ENCODE assay signal across 6 cellular contexts in genomic region chr19:6771648-6772027, GRCh38. TPM values are rescaled to one million over a fixed set of nuclear protein-coding genes. Genes with fewer than 3 reads are reported as not detected.
A peak's percentile ranks its signal among the peaks of the same experiment; 100 is the strongest.
DNase-seq lines count a peak whose midpoint lies in the region; ATAC-seq and TF ChIP-seq lines count a peak whose summit lies in the region.
"Not testable (repeated sequence)": the region's sequence is repeated elsewhere in the genome, so short reads cannot be mapped to it uniquely, and the experiment has no call there.

No MANE protein-coding gene starts in this region.

- not testable (repeated sequence) for H3K9ac ChIP-seq in DND-41 (ENCODE audit: low read depth, low read length)

- H3K27ac Mint-ChIP-seq in T-cell (peak overlapping the region; percentile 89), memory B cell (peak overlapping the region; percentile 92)
- H3K27ac Mint-ChIP-seq in activated CD8-positive, alpha-beta T cell treated with anti-CD3 and anti-CD28 coated beads, Interleukin-2, amount 10 ng/mL, durations not matched to agents 7 days and 5 days, result peak overlapping the region; percentile 90
- peak overlapping the region; percentile 97 for H3K27ac Mint-ChIP-seq in activated naive CD8-positive, alpha-beta T cell treated with anti-CD3 and anti-CD28 coated beads for 36 hours
- H3K27ac Mint-ChIP-seq in stimulated activated naive CD8-positive, alpha-beta T cell treated with anti-CD3 and anti-CD28 coated beads, Interleukin-15, amount 100 ng/mL, for 72 hours, result peak overlapping the region; percentile 83 to 94

- TF ChIP-seq CTCF in DND-41 (IDR thresholded peaks at IDR 0.05; ENCODE audit: borderline replicate concordance, extremely low read depth, low read length, poor library complexity, severe bottlenecking), result not testable (repeated sequence)

- H2AFZ ChIP-seq in DND-41 (ENCODE audit: low read depth, low read length), result not testable (repeated sequence)

- not testable (repeated sequence) for H3K9me3 Mint-ChIP-seq in T-cell; activated CD8-positive, alpha-beta T cell treated with anti-CD3 and anti-CD28 coated beads, Interleukin-2, amount 10 ng/mL, durations not matched to agents 7 days and 5 days (ENCODE audit: insufficient read depth)
- peaks cover 14% of the 10 kb centered on the region for H3K9me3 Mint-ChIP-seq in activated naive CD8-positive, alpha-beta T cell treated with anti-CD3 and anti-CD28 coated beads for 36 hours
- peaks cover 10% of the 10 kb centered on the region for H3K9me3 Mint-ChIP-seq in memory B cell
- peaks cover 10 to 23% of the 10 kb centered on the region in 2 donors for H3K9me3 Mint-ChIP-seq in stimulated activated naive CD8-positive, alpha-beta T cell treated with anti-CD3 and anti-CD28 coated beads, Interleukin-15, amount 100 ng/mL, for 72 hours

- H3K4me3 Mint-ChIP-seq in T-cell (peak overlapping the region; percentile 39 to 97 (median 67)), memory B cell (peak overlapping the region; percentile 89)
- H3K4me3 Mint-ChIP-seq in activated CD8-positive, alpha-beta T cell treated with anti-CD3 and anti-CD28 coated beads, Interleukin-2, amount 10 ng/mL, durations not matched to agents 7 days and 5 days, result peak overlapping the region; percentile 97
- H3K4me3 Mint-ChIP-seq in activated naive CD8-positive, alpha-beta T cell treated with anti-CD3 and anti-CD28 coated beads for 36 hours, result peak overlapping the region; percentile 97
- H3K4me3 Mint-ChIP-seq in stimulated activated naive CD8-positive, alpha-beta T cell treated with anti-CD3 and anti-CD28 coated beads, Interleukin-15, amount 100 ng/mL, for 72 hours, result peak overlapping the region; percentile 96 to 98

- peaks cover 12% of the 10 kb centered on the region for H3K36me3 ChIP-seq in DND-41 (ENCODE audit: insufficient read depth, low read length)

- peaks cover 39% of the 10 kb centered on the region for H3K79me2 ChIP-seq in DND-41 (ENCODE audit: insufficient read depth, low read length)

- peak overlapping the region; percentile 92; the same call in 1 of the 2 replicates for H3K27ac ChIP-seq in DND-41 (ENCODE audit: low read length)

- not testable (repeated sequence) for H3K27me3 ChIP-seq in DND-41 (ENCODE audit: insufficient read depth, low read length, poor library complexity)

- H3K4me1 ChIP-seq in DND-41 (ENCODE audit: insufficient read depth, low read length), result peaks cover 34% of the 10 kb centered on the region

- not testable (repeated sequence) for ATAC-seq in DND-41 (ENCODE audit: insufficient read depth, low read depth); T-cell (replicated peaks in 1 of 4); activated CD8-positive, alpha-beta T cell treated with anti-CD3 and anti-CD28 coated beads, Interleukin-2, amount 10 ng/mL, durations not matched to agents 7 days and 5 days; memory B cell (ENCODE audit: low read depth); stimulated activated naive CD8-positive, alpha-beta T cell treated with anti-CD3 and anti-CD28 coated beads, Interleukin-15, amount 100 ng/mL, for 72 hours

- not testable (repeated sequence) for H3K9me3 ChIP-seq in DND-41 (ENCODE audit: insufficient read depth, low read length, severe bottlenecking)

- POLR2A ChIA-PET in T-cell (lab: Charles Lee), result not testable (repeated sequence)
- POLR2A ChIA-PET in activated CD8-positive, alpha-beta T cell treated with anti-CD3 and anti-CD28 coated beads, Interleukin-2, amount 10 ng/mL, durations not matched to agents 7 days and 5 days (lab: Charles Lee), result interaction anchor here (0.5 to 1.4 kb wide), 3 partner anchors 33 to 897 kb away, joined by 3 to 8 read pairs (median 4); no protein-coding TSS in a partner anchor

- peaks cover 17% of the 10 kb centered on the region; the same call in 1 of the 2 replicates for H4K20me1 ChIP-seq in DND-41 (ENCODE audit: insufficient read depth, low read length)

- H3K4me2 ChIP-seq in DND-41 (ENCODE audit: insufficient read depth, low read length), result not testable (repeated sequence)

- peaks cover 38 to 54% (median 52%) of the 10 kb centered on the region in 3 donors for H3K4me1 Mint-ChIP-seq in T-cell
- H3K4me1 Mint-ChIP-seq in activated CD8-positive, alpha-beta T cell treated with anti-CD3 and anti-CD28 coated beads, Interleukin-2, amount 10 ng/mL, durations not matched to agents 7 days and 5 days (ENCODE audit: low read depth), result peaks cover 69% of the 10 kb centered on the region
- H3K4me1 Mint-ChIP-seq in activated naive CD8-positive, alpha-beta T cell treated with anti-CD3 and anti-CD28 coated beads for 36 hours, result peaks cover 44% of the 10 kb centered on the region
- H3K4me1 Mint-ChIP-seq in memory B cell, result peaks cover 46% of the 10 kb centered on the region
- peaks cover 56% of the 10 kb centered on the region for H3K4me1 Mint-ChIP-seq in stimulated activated naive CD8-positive, alpha-beta T cell treated with anti-CD3 and anti-CD28 coated beads, Interleukin-15, amount 100 ng/mL, for 72 hours

- DNase-seq in DND-41; T-cell; activated CD8-positive, alpha-beta T cell treated with anti-CD3 and anti-CD28 coated beads, Interleukin-2, amount 10 ng/mL, durations not matched to agents 7 days and 5 days; activated naive CD8-positive, alpha-beta T cell treated with anti-CD3 and anti-CD28 coated beads for 36 hours; memory B cell (ENCODE audit: low spot score in 2 of 2); stimulated activated naive CD8-positive, alpha-beta T cell treated with anti-CD3 and anti-CD28 coated beads, Interleukin-15, amount 100 ng/mL, for 72 hours: not testable (repeated sequence)

- CTCF ChIA-PET in T-cell (lab: Charles Lee), result interaction anchor here in 1 of 2 donors (0.7 to 2.1 kb wide), 2 partner anchors 92 to 255 kb away, joined by 3 to 7 read pairs; no protein-coding TSS in a partner anchor
- CTCF ChIA-PET in activated CD8-positive, alpha-beta T cell treated with anti-CD3 and anti-CD28 coated beads, Interleukin-2, amount 10 ng/mL, durations not matched to agents 7 days and 5 days (lab: Charles Lee), result interaction anchor here (0.6 to 6.8 kb wide), 9 partner anchors 17 to 296 kb away, joined by 3 to 49 read pairs (median 7); partner anchors contain the start of genes DENND1C and GPR108

- H3K4me3 ChIP-seq in DND-41 (ENCODE audit: low read depth in 1 of 2, low read length in 2 of 2), result not testable (repeated sequence)

- not testable (repeated sequence) for H3K27me3 Mint-ChIP-seq in T-cell; activated CD8-positive, alpha-beta T cell treated with anti-CD3 and anti-CD28 coated beads, Interleukin-2, amount 10 ng/mL, durations not matched to agents 7 days and 5 days (ENCODE audit: low read depth); activated naive CD8-positive, alpha-beta T cell treated with anti-CD3 and anti-CD28 coated beads for 36 hours; memory B cell; stimulated activated naive CD8-positive, alpha-beta T cell treated with anti-CD3 and anti-CD28 coated beads, Interleukin-15, amount 100 ng/mL, for 72 hours

- peaks cover 19% of the 10 kb centered on the region for H3K36me3 Mint-ChIP-seq in T-cell
- H3K36me3 Mint-ChIP-seq in activated CD8-positive, alpha-beta T cell treated with anti-CD3 and anti-CD28 coated beads, Interleukin-2, amount 10 ng/mL, durations not matched to agents 7 days and 5 days (ENCODE audit: low read depth), result peaks cover 23% of the 10 kb centered on the region
- H3K36me3 Mint-ChIP-seq in activated naive CD8-positive, alpha-beta T cell treated with anti-CD3 and anti-CD28 coated beads for 36 hours, result peaks cover 26% of the 10 kb centered on the region
- peaks cover 19% of the 10 kb centered on the region for H3K36me3 Mint-ChIP-seq in memory B cell

RNA-seq across cellular contexts. Expression of gene VAV1, which starts 0.9 kb away (rescaled TPM):
- 100 to 1,000 TPM in 2 of 5 donors, 10 to 100 TPM in 3; 82.5 to 114 (median 92.2) TPM for total RNA-seq in T-cell
- 100 to 1,000 TPM; 122 to 125 TPM for total RNA-seq in activated CD8-positive, alpha-beta T cell treated with anti-CD3 and anti-CD28 coated beads, Interleukin-2, amount 10 ng/mL, durations not matched to agents 7 days and 5 days
- 10 to 100 TPM; 65.2 to 65.7 TPM for total RNA-seq in activated naive CD8-positive, alpha-beta T cell treated with anti-CD3 and anti-CD28 coated beads for 36 hours

RNA-seq across cellular contexts. Expression of gene SH2D3A, which starts 4.4 kb away (rescaled TPM):
- 10 to 100 TPM; 61.7 to 83.7 (median 73.6) TPM for total RNA-seq in T-cell
- 10 to 100 TPM; 28.2 to 28.5 TPM for total RNA-seq in activated CD8-positive, alpha-beta T cell treated with anti-CD3 and anti-CD28 coated beads, Interleukin-2, amount 10 ng/mL, durations not matched to agents 7 days and 5 days
- total RNA-seq in activated naive CD8-positive, alpha-beta T cell treated with anti-CD3 and anti-CD28 coated beads for 36 hours, result 10 to 100 TPM; 25.7 to 26.1 TPM

RNA-seq across cellular contexts. Expression of gene TRIP10, which starts 32.2 kb away (rescaled TPM):
- 1 to 10 TPM; 2.6 to 8.7 (median 7.3) TPM for total RNA-seq in T-cell
- total RNA-seq in activated CD8-positive, alpha-beta T cell treated with anti-CD3 and anti-CD28 coated beads, Interleukin-2, amount 10 ng/mL, durations not matched to agents 7 days and 5 days, result 10 to 100 TPM; 13.9 to 15.2 TPM
- total RNA-seq in activated naive CD8-positive, alpha-beta T cell treated with anti-CD3 and anti-CD28 coated beads for 36 hours, result 10 to 100 TPM; 29.8 to 31.3 TPM

RNA-seq across cellular contexts. Expression of gene GPR108, which starts 34.3 kb away (rescaled TPM):
- total RNA-seq in T-cell, result 10 to 100 TPM; 51.8 to 83.3 (median 58.4) TPM
- total RNA-seq in activated CD8-positive, alpha-beta T cell treated with anti-CD3 and anti-CD28 coated beads, Interleukin-2, amount 10 ng/mL, durations not matched to agents 7 days and 5 days, result 10 to 100 TPM; 76.7 to 85.6 TPM
- total RNA-seq in activated naive CD8-positive, alpha-beta T cell treated with anti-CD3 and anti-CD28 coated beads for 36 hours, result 10 to 100 TPM; 56.0 to 62.9 TPM

RNA-seq across cellular contexts. Expression of gene C3, which starts 51.2 kb away (rescaled TPM):
- total RNA-seq in T-cell, result 10 to 100 TPM in 1 of 5 donors, 1 to 10 TPM in 3, not detected in 1; 1.1 to 10.6 (median 7.6) TPM
- total RNA-seq in activated CD8-positive, alpha-beta T cell treated with anti-CD3 and anti-CD28 coated beads, Interleukin-2, amount 10 ng/mL, durations not matched to agents 7 days and 5 days, result 1 to 10 TPM in 1 of 2 experiments, under 1 TPM in 1; 0.52 to 1.2 TPM
- total RNA-seq in activated naive CD8-positive, alpha-beta T cell treated with anti-CD3 and anti-CD28 coated beads for 36 hours, result under 1 TPM; 0.22 to 0.64 TPM
